ENCODE assay signal across 8 cellular contexts in genomic region chr17:81702934-81703746, GRCh38. TPM values are rescaled to one million over a fixed set of nuclear protein-coding genes. Genes with fewer than 3 reads are reported as not detected.
DNase-seq lines count a peak whose midpoint lies in the region; ATAC-seq and TF ChIP-seq lines count a peak whose summit lies in the region.

Gene MRPL12, plus strand, starts transcription at chr17:81703367. Its CDS starts 135 bp downstream, at chr17:81703502.

- TF ChIP-seq CTCF in PC-9 (conservative IDR thresholded peaks at IDR 0.05) (peak; percentile 50; the same call in 1 of the 2 replicates), esophagus muscularis mucosa (IDR thresholded peaks at IDR 0.05) (peak; percentile 19 to 38 (median 33))

- peaks cover 24% of the 10 kb centered on the region for H3K4me1 Mint-ChIP-seq in activated T-cell treated with anti-CD3 and anti-CD28 coated beads, Interleukin-2, amount 50 U/mL, for 4 hours (ENCODE audit: low read depth)

- in situ Hi-C loops in KBM-7 (cut with MboI; ENCODE audit: low pct_unique_long_range_greater_than_20kb, low sequenced_read_pairs) = no loop called here

- H3K27ac ChIP-seq in PC-9 (peak within 1 kb of the TSS; percentile 77), esophagus muscularis mucosa (replicated peaks in 1 of 4) (peak within 1 kb of the TSS; percentile 86 to 97 (median 92)), muscle layer of duodenum (ENCODE audit: low read length) (peak within 1 kb of the TSS; percentile 96)

- POLR2A ChIA-PET in PC-9 (lab: Charles Lee; ENCODE audit: unreplicated experiment) = interaction anchor here (0.5 to 1.2 kb wide), 7 partner anchors 13 to 232 kb away, joined by 3 to 9 read pairs (median 3); no protein-coding TSS in a partner anchor

- H3K9me3 Mint-ChIP-seq in activated T-cell treated with anti-CD3 and anti-CD28 coated beads, Interleukin-2, amount 50 U/mL, for 4 hours = no peaks in the 10 kb centered on the region

- TSS peak; percentile 62 for BruUV-seq in PC-9 (replicated peaks; lab: Mats Ljungman, UMichigan)

- peak within 1 kb of the TSS; percentile 73; the same call in 1 of the 2 replicates for H2AFZ ChIP-seq in PC-9

- no peaks in the 10 kb centered on the region for H3K9me2 ChIP-seq in PC-9 (ENCODE audit: insufficient read depth)

- H3K9me3 ChIP-seq in PC-9 (ENCODE audit: insufficient read depth, low read depth) (no peaks in the 10 kb centered on the region), esophagus muscularis mucosa (no peaks in the 10 kb centered on the region), muscle layer of duodenum (ENCODE audit: control insufficient read depth in 1 of 2, low read length in 2 of 2) (no peaks in the 10 kb centered on the region)

- no peaks in the 10 kb centered on the region for H3K27me3 ChIP-seq in PC-9 (ENCODE audit: insufficient read depth, low read depth)
- H3K27me3 ChIP-seq in esophagus muscularis mucosa = no peaks in the 10 kb centered on the region
- no peaks in the 10 kb centered on the region for H3K27me3 ChIP-seq in muscle layer of duodenum (ENCODE audit: low read depth, low read length)

- WGBS in esophagus muscularis mucosa = 0% methylated on average over 21 of the region's 102 CpGs

- H3K4me3 Mint-ChIP-seq in activated T-cell treated with anti-CD3 and anti-CD28 coated beads, Interleukin-2, amount 50 U/mL, for 4 hours = peak within 1 kb of the TSS; percentile 95

- peaks cover 4% of the 10 kb centered on the region; the same call in 1 of the 2 replicates for H4K20me1 ChIP-seq in PC-9 (ENCODE audit: insufficient read depth)

- TF ChIP-seq POLR2A in esophagus muscularis mucosa (IDR thresholded peaks at IDR 0.05; ENCODE audit: low read depth) = peak; percentile 83

- H3K4me2 ChIP-seq in PC-9 = peak within 1 kb of the TSS; percentile 91

- peaks cover 7% of the 10 kb centered on the region for H3K4me1 ChIP-seq in PC-9 (replicated peaks; ENCODE audit: insufficient read depth)
- peaks cover 34 to 39% (median 36%) of the 10 kb centered on the region in 4 donors for H3K4me1 ChIP-seq in esophagus muscularis mucosa
- H3K4me1 ChIP-seq in muscle layer of duodenum (ENCODE audit: control insufficient read depth in 1 of 2, insufficient read depth in 2 of 2, low read length in 2 of 2) = peaks cover 17 to 32% of the 10 kb centered on the region in 2 donors

- peaks cover 22% of the 10 kb centered on the region for H3F3A ChIP-seq in PC-9 (ENCODE audit: insufficient read depth, low read depth)

- peak; percentile 86 for DNase-seq in DMS153 (lab: John Stamatoyannopoulos, UW)
- peak; percentile 92 for DNase-seq in KBM-7
- DNase-seq in PC-9 = peak; percentile 71 to 91
- DNase-seq in activated T-cell treated with anti-CD3 and anti-CD28 coated beads, Interleukin-2, amount 50 U/mL, for 4 hours = peak; percentile 83
- DNase-seq in esophagus muscularis mucosa (ENCODE audit: extremely low spot score) = peak; percentile 97
- DNase-seq in stimulated activated CD8-positive, alpha-beta memory T cell treated with anti-CD3 and anti-CD28 coated beads, Interleukin-7, amount 100 ng/mL, for 24 hours (ENCODE audit: low read depth) = peak; percentile 83

- no peaks in the 10 kb centered on the region for H3K36me3 ChIP-seq in PC-9 (ENCODE audit: low read depth)
- H3K36me3 ChIP-seq in esophagus muscularis mucosa = peaks cover 20 to 76% (median 71%) of the 10 kb centered on the region in 4 donors
- peaks cover 15 to 51% of the 10 kb centered on the region in 2 donors for H3K36me3 ChIP-seq in muscle layer of duodenum (ENCODE audit: control insufficient read depth in 1 of 2, insufficient read depth in 2 of 2, low read length in 2 of 2)

- intact Hi-C loops in PC-9 (cut with micrococcal nuclease; ENCODE audit: unreplicated experiment) (loop anchor here (1.0 kb wide), 1 partner anchor 19 kb away; the partner anchor contains the start of gene HGS), esophagus muscularis mucosa (cut with DNase I) (no loop called here)

- CTCF ChIA-PET in PC-9 (lab: Charles Lee) = no interaction called here

- H3K79me2 ChIP-seq in PC-9 (ENCODE audit: low read depth) = peaks cover 47% of the 10 kb centered on the region

- ATAC-seq in GM21529 (IDR thresholded peaks at IDR 0.05; ENCODE audit: unreplicated experiment) = peak; percentile 78
- peak; percentile 91 for ATAC-seq in activated T-cell treated with anti-CD3 and anti-CD28 coated beads, Interleukin-2, amount 50 U/mL, for 4 hours

- H3K4me3 ChIP-seq in PC-9 = peak within 1 kb of the TSS; percentile 90
- H3K4me3 ChIP-seq in esophagus muscularis mucosa = peak within 1 kb of the TSS; percentile 67 to 87 (median 78)
- peak within 1 kb of the TSS; percentile 81 to 94 for H3K4me3 ChIP-seq in muscle layer of duodenum (ENCODE audit: low read depth in 1 of 2, low read length in 2 of 2)

- peaks cover 21% of the 10 kb centered on the region for H3K36me3 Mint-ChIP-seq in activated T-cell treated with anti-CD3 and anti-CD28 coated beads, Interleukin-2, amount 50 U/mL, for 4 hours (ENCODE audit: insufficient read depth)

- TF ChIP-seq EP300 in esophagus muscularis mucosa (IDR thresholded peaks at IDR 0.05) = no peak

- no peaks in the 10 kb centered on the region for H3K27me3 Mint-ChIP-seq in activated T-cell treated with anti-CD3 and anti-CD28 coated beads, Interleukin-2, amount 50 U/mL, for 4 hours (ENCODE audit: low read depth)

RNA-seq across cellular contexts. Expression of gene MRPL12, which starts in this region (rescaled TPM):
- 98.6 and 142 TPM in 2 replicates for total RNA-seq in PC-9 (2021)
- 100 to 1,000 TPM; 294 to 372 (median 359) TPM for total RNA-seq in activated T-cell treated with anti-CD3 and anti-CD28 coated beads, Interleukin-2, amount 50 U/mL, for 4 hours
- total RNA-seq in esophagus muscularis mucosa = 10 to 100 TPM; 24.5 to 47.9 (median 39.2) TPM

Comparison
In these comparisons a context has a peak if more than half of its experiments do, and no peak if none do; other contexts are left out.
1. Peak in every context shown above with its lines: DNase-seq, ATAC-seq, H3K4me3 ChIP-seq and H3K27ac ChIP-seq.